In the genomic region with DNA sequence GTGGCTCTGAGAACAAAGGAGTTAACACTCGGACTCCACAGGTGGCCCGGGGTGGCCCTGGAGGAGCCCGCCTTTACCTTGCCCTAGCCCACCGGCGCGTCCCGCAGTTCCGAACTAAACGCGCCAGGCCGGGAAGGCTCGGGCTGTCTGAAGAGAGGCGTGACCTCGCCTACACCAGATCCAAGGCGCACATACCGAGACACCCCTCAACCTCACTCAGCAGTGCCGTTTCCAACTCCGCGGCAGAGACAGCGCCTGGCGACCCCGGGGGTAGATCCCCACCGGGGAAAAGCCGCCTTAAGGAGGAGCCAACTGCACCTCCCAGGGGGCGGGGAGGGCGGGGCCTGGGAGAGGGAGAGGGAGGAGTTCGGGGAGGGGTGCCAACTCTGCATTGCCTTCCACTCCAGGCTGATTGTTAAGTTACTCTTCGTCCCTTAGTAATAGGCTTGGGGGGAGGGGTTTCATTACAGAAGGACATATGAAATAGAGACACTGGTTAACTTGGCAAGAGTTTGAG, we compare ENCODE assay signal across 8 cellular contexts. TPM values are rescaled to one million over a fixed set of nuclear protein-coding genes. Genes with fewer than 3 reads are reported as not detected.
DNase-seq lines count a peak whose midpoint lies in the region; ATAC-seq and TF ChIP-seq lines count a peak whose summit lies in the region.

A gene (minus strand): TSS at position 272 of the 517 bp plus-strand sequence. CDS start 1,408 bp downstream, outside the sequence.

- no peaks in the 10 kb centered on the region for H3K9me3 Mint-ChIP-seq in activated T-helper 2 cell treated with anti-CD3 and anti-CD28 coated beads, Interferon-gamma antibody, Interleukin-2, Interleukin-4, amounts not matched to agents 10 μg/mL and 5 μg/mL and 100 μg/mL, durations not matched to agents 14 hours and 24 hours and 36 hours
- no peaks in the 10 kb centered on the region for H3K9me3 Mint-ChIP-seq in stimulated activated naive CD8-positive, alpha-beta T cell treated with anti-CD3 and anti-CD28 coated beads, Interleukin-15, amount 100 ng/mL, for 72 hours

- intact Hi-C loops in activated T-helper 2 cell treated with anti-CD3 and anti-CD28 coated beads, Interferon-gamma antibody, Interleukin-2, Interleukin-4, amounts not matched to agents 10 μg/mL and 5 μg/mL and 100 μg/mL, durations not matched to agents 14 hours and 24 hours and 36 hours (cut with micrococcal nuclease): loop anchor here (1.0 to 5.0 kb wide), 3 partner anchors 8 to 159 kb away; no protein-coding TSS in a partner anchor

- H3K36me3 ChIP-seq in DND-41 (ENCODE audit: insufficient read depth, low read length) (peaks cover 28% of the 10 kb centered on the region), GM23248 (ENCODE audit: low read depth) (peaks cover 13% of the 10 kb centered on the region), neural cell (ENCODE audit: insufficient read depth, low read length) (no peaks in the 10 kb centered on the region)

- ATAC-seq in DND-41 (ENCODE audit: insufficient read depth, low read depth): peak; percentile 80
- peak; percentile 82 for ATAC-seq in stimulated activated naive CD8-positive, alpha-beta T cell treated with anti-CD3 and anti-CD28 coated beads, Interleukin-15, amount 100 ng/mL, for 72 hours

- H3K4me1 ChIP-seq in DND-41 (ENCODE audit: insufficient read depth, low read length) (peaks cover 45% of the 10 kb centered on the region), GM23248 (ENCODE audit: insufficient read depth) (peaks cover 27% of the 10 kb centered on the region)

- H3K9ac ChIP-seq in DND-41 (ENCODE audit: low read depth, low read length) (peak within 1 kb of the TSS; percentile 89), GM23248 (peak within 1 kb of the TSS; percentile 85), neural cell (ENCODE audit: low read length) (peak within 1 kb of the TSS; percentile 42)

- H3K27ac ChIP-seq in DND-41 (ENCODE audit: low read length): peak within 1 kb of the TSS; percentile 94
- H3K27ac ChIP-seq in GM23248: peak within 1 kb of the TSS; percentile 30
- no peak within 1 kb of the TSS for H3K27ac ChIP-seq in neural cell (ENCODE audit: low read length)

- TF ChIP-seq EP300 in neural cell (conservative IDR thresholded peaks at IDR 0.05; ENCODE audit: poor library complexity, severe bottlenecking): no peak

- H2AFZ ChIP-seq in DND-41 (ENCODE audit: low read depth, low read length) (peak within 1 kb of the TSS; percentile 99), GM23248 (peak within 1 kb of the TSS; percentile 92), neural cell (ENCODE audit: low read depth, low read length) (peak within 1 kb of the TSS; percentile 41)

- H4K20me1 ChIP-seq in DND-41 (ENCODE audit: insufficient read depth, low read length): no peaks in the 10 kb centered on the region
- no peaks in the 10 kb centered on the region for H4K20me1 ChIP-seq in GM23248 (ENCODE audit: insufficient read depth)
- no peaks in the 10 kb centered on the region for H4K20me1 ChIP-seq in neural cell (ENCODE audit: insufficient read depth)

- H3K9me2 ChIP-seq in GM23248 (ENCODE audit: insufficient read depth) (no peaks in the 10 kb centered on the region), neural cell (ENCODE audit: insufficient read depth, low read length) (no peaks in the 10 kb centered on the region)

- H3K36me3 Mint-ChIP-seq in activated T-helper 2 cell treated with anti-CD3 and anti-CD28 coated beads, Interferon-gamma antibody, Interleukin-2, Interleukin-4, amounts not matched to agents 10 μg/mL and 5 μg/mL and 100 μg/mL, durations not matched to agents 14 hours and 24 hours and 36 hours (ENCODE audit: low read depth): peaks cover 18% of the 10 kb centered on the region

- DNase-seq in DND-41 (peak; percentile 92), GM23248 (peak; percentile 92), Kasumi-1 (lab: John Stamatoyannopoulos, UW) (peak; percentile 85 to 86), RPMI8226 (peak; percentile 95), fibroblast of peridontal ligament (ENCODE audit: extremely low read depth) (peak; percentile 89)
- no peak for DNase-seq in activated T-helper 2 cell treated with anti-CD3 and anti-CD28 coated beads, Interferon-gamma antibody, Interleukin-2, Interleukin-4, amounts not matched to agents 10 μg/mL and 5 μg/mL and 100 μg/mL, durations not matched to agents 14 hours and 24 hours and 36 hours (ENCODE audit: low spot score)
- peak; percentile 76 to 82 for DNase-seq in stimulated activated naive CD8-positive, alpha-beta T cell treated with anti-CD3 and anti-CD28 coated beads, Interleukin-15, amount 100 ng/mL, for 72 hours

- peaks cover 17% of the 10 kb centered on the region; the same call in 1 of the 2 replicates for H3F3A ChIP-seq in GM23248 (ENCODE audit: insufficient read depth)
- H3F3A ChIP-seq in neural cell (ENCODE audit: insufficient read depth, low read length, poor library complexity, severe bottlenecking): no peaks in the 10 kb centered on the region

- in situ Hi-C loops in GM23248 (cut with MboI): no loop called here

- H3K4me2 ChIP-seq in DND-41 (ENCODE audit: insufficient read depth, low read length) (peak within 1 kb of the TSS; percentile 97), GM23248 (ENCODE audit: unreplicated experiment) (peak within 1 kb of the TSS; percentile 95), neural cell (ENCODE audit: low read length) (peak within 1 kb of the TSS; percentile 46)

- TF ChIP-seq RAD21 in neural cell (conservative IDR thresholded peaks at IDR 0.05): no peak

- H3K27ac Mint-ChIP-seq in activated T-helper 2 cell treated with anti-CD3 and anti-CD28 coated beads, Interferon-gamma antibody, Interleukin-2, Interleukin-4, amounts not matched to agents 10 μg/mL and 5 μg/mL and 100 μg/mL, durations not matched to agents 14 hours and 24 hours and 36 hours: peak within 1 kb of the TSS; percentile 95
- peak within 1 kb of the TSS; percentile 95 to 97 for H3K27ac Mint-ChIP-seq in stimulated activated naive CD8-positive, alpha-beta T cell treated with anti-CD3 and anti-CD28 coated beads, Interleukin-15, amount 100 ng/mL, for 72 hours

- H3K4me3 ChIP-seq in DND-41 (ENCODE audit: low read depth in 1 of 2, low read length in 2 of 2) (peak within 1 kb of the TSS; percentile 93 to 96), GM23248 (peak within 1 kb of the TSS; percentile 86), neural cell (ENCODE audit: low read length) (peak within 1 kb of the TSS; percentile 90)

- H3K79me2 ChIP-seq in DND-41 (ENCODE audit: insufficient read depth, low read length) (peaks cover 38% of the 10 kb centered on the region), GM23248 (ENCODE audit: insufficient read depth) (peaks cover 43% of the 10 kb centered on the region), neural cell (replicated peaks; ENCODE audit: insufficient read depth, low read length) (peaks cover 35% of the 10 kb centered on the region)

- peak within 1 kb of the TSS; percentile 91 for H3K4me3 Mint-ChIP-seq in activated T-helper 2 cell treated with anti-CD3 and anti-CD28 coated beads, Interferon-gamma antibody, Interleukin-2, Interleukin-4, amounts not matched to agents 10 μg/mL and 5 μg/mL and 100 μg/mL, durations not matched to agents 14 hours and 24 hours and 36 hours (ENCODE audit: low read depth)
- H3K4me3 Mint-ChIP-seq in stimulated activated naive CD8-positive, alpha-beta T cell treated with anti-CD3 and anti-CD28 coated beads, Interleukin-15, amount 100 ng/mL, for 72 hours: peak within 1 kb of the TSS; percentile 84 to 99

- H3K4me1 Mint-ChIP-seq in activated T-helper 2 cell treated with anti-CD3 and anti-CD28 coated beads, Interferon-gamma antibody, Interleukin-2, Interleukin-4, amounts not matched to agents 10 μg/mL and 5 μg/mL and 100 μg/mL, durations not matched to agents 14 hours and 24 hours and 36 hours (ENCODE audit: low read depth): peaks cover 22% of the 10 kb centered on the region
- H3K4me1 Mint-ChIP-seq in stimulated activated naive CD8-positive, alpha-beta T cell treated with anti-CD3 and anti-CD28 coated beads, Interleukin-15, amount 100 ng/mL, for 72 hours: peaks cover 28% of the 10 kb centered on the region

- TF ChIP-seq CTCF in DND-41 (IDR thresholded peaks at IDR 0.05; ENCODE audit: borderline replicate concordance, extremely low read depth, low read length, poor library complexity, severe bottlenecking) (no peak), neural cell (IDR thresholded peaks at IDR 0.05; ENCODE audit: poor library complexity, severe bottlenecking) (no peak)

- 1% methylated on average over 20 to 27 of the region's 28 CpGs for WGBS in GM23248 (ENCODE audit: low coverage in 1 of 2, low lambda C conversion rate in 2 of 2, missing lambda C conversion rate in 2 of 2), 2 experiments

- peaks cover 21% of the 10 kb centered on the region for H3K27me3 ChIP-seq in DND-41 (ENCODE audit: insufficient read depth, low read length, poor library complexity)
- H3K27me3 ChIP-seq in GM23248 (replicated peaks; ENCODE audit: insufficient read depth): no peaks in the 10 kb centered on the region
- H3K27me3 ChIP-seq in neural cell (ENCODE audit: insufficient read depth, low read depth, low read length): peaks cover 19% of the 10 kb centered on the region

- peaks cover 27% of the 10 kb centered on the region for H3K27me3 Mint-ChIP-seq in activated T-helper 2 cell treated with anti-CD3 and anti-CD28 coated beads, Interferon-gamma antibody, Interleukin-2, Interleukin-4, amounts not matched to agents 10 μg/mL and 5 μg/mL and 100 μg/mL, durations not matched to agents 14 hours and 24 hours and 36 hours (ENCODE audit: low read depth)
- H3K27me3 Mint-ChIP-seq in stimulated activated naive CD8-positive, alpha-beta T cell treated with anti-CD3 and anti-CD28 coated beads, Interleukin-15, amount 100 ng/mL, for 72 hours: peaks cover 36% of the 10 kb centered on the region

- H3K9me3 ChIP-seq in DND-41 (ENCODE audit: insufficient read depth, low read length, severe bottlenecking): no peaks in the 10 kb centered on the region
- H3K9me3 ChIP-seq in GM23248 (ENCODE audit: low read depth): no peaks in the 10 kb centered on the region
- no peaks in the 10 kb centered on the region for H3K9me3 ChIP-seq in neural cell (ENCODE audit: low read length)

TF ChIP-seq in neural cell, 6 proteins besides CTCF, POLR2A, EP300 and RAD21 (continues in another document):
- TF ChIP-seq POLR2AphosphoS5 (IDR thresholded peaks at IDR 0.05): no peak

RNA-seq across cellular contexts. Expression of the gene that starts here (rescaled TPM):
- total RNA-seq in GM23248 (2014; rRNA removed; shearing (Covaris generic)): 45.9 and 63.0 TPM in 2 replicates
- 19.6 and 23.2 TPM in 2 replicates for polyA plus RNA-seq in GM23248 (2016; fragmentation: Nextera tagmentation; extraction: Ambion mirVana)
- total RNA-seq in activated T-helper 2 cell treated with anti-CD3 and anti-CD28 coated beads, Interferon-gamma antibody, Interleukin-2, Interleukin-4, amounts not matched to agents 10 μg/mL and 5 μg/mL and 100 μg/mL, durations not matched to agents 14 hours and 24 hours and 36 hours: 77.5 and 84.1 TPM in 2 replicates
- 39.9 and 43.9 TPM in 2 replicates for polyA plus RNA-seq in neural cell
- 108 and 123 TPM in 2 replicates for polyA minus RNA-seq in neural cell

Comparison
In these comparisons a context has a peak if more than half of its experiments do, and no peak if none do; other contexts are left out.
1. H2AFZ ChIP-seq: peak in every context shown above with its lines; median percentile 99 in DND-41; 92 in GM23248; 41 in neural cell.
2. H3K4me2 ChIP-seq: peak in every context shown above with its lines; median percentile 97 in DND-41; 95 in GM23248; 46 in neural cell.